16 cellular contexts compared by ENCODE assay signal in genomic region chr19:16418597-16418962, GRCh38. TPM values are rescaled to one million over a fixed set of nuclear protein-coding genes. Genes with fewer than 3 reads are reported as not detected.
DNase-seq lines count a peak whose midpoint lies in the region; ATAC-seq and TF ChIP-seq lines count a peak whose summit lies in the region.
"Had no signal": no experiment of that assay in that cellular context is flagged by ENCODE, and none has a peak within 500 bp of the region (broad histone marks: within the 10 kb centered on the region; RNA-seq: fewer than 3 reads in every experiment).

No MANE protein-coding gene starts in this region.

- H3K9me3 ChIP-seq in WERI-Rb-1 (ENCODE audit: severe bottlenecking) = no peaks in the 10 kb centered on the region
- H3K9me3 ChIP-seq: MG63 had no signal

- peaks cover 3 to 8% of the 10 kb centered on the region in 2 donors for H3K36me3 Mint-ChIP-seq in naive B cell

- H3K27me3 Mint-ChIP-seq in naive B cell = no peaks in the 10 kb centered on the region

- H3K27ac Mint-ChIP-seq in naive B cell = peak overlapping the region; percentile 88 to 100 (median 98)

- TF ChIP-seq CTCF in WERI-Rb-1 (IDR thresholded peaks at IDR 0.05; ENCODE audit: low read depth, low read length) = no peak

- no peaks in the 10 kb centered on the region for H3K27me3 ChIP-seq in WERI-Rb-1 (ENCODE audit: insufficient read depth, low read depth, severe bottlenecking)
- H3K27me3 ChIP-seq: MG63 had no signal

- DNase-seq in DMS53 (lab: John Stamatoyannopoulos, UW) = peak; percentile 15
- no peak for DNase-seq in DMS53 treated with DMSO at 0.1 percent for 48 hours (lab: John Stamatoyannopoulos, UW; ENCODE audit: unreplicated experiment)
- peak; percentile 33 for DNase-seq in ELF-1 (ENCODE audit: low read depth, low spot score)
- peak; percentile 47 for DNase-seq in WERI-Rb-1
- no peak for DNase-seq in naive B cell
- DNase-seq in germinal center (ENCODE audit: low spot score) = no peak
- no peak for DNase-seq in GF-D8 (lab: John Stamatoyannopoulos, UW)
- no peak for DNase-seq in SK-N-DZ (ENCODE audit: low spot score)
- DNase-seq: 8988T; CD8-positive, alpha-beta memory T cell; MG63; NCI-H1105; NCI-H1694; NCI-H2227 treated with DMSO at 0.1 percent for 48 hours; NCI-H526; SHP77 treated with DMSO at 0.1 percent for 48 hours had no signal

- no peak overlapping the region for H3K4me3 ChIP-seq in WERI-Rb-1 (ENCODE audit: low read depth, low read length)
- H3K4me3 ChIP-seq: MG63 had no signal

- H3K36me3 ChIP-seq in WERI-Rb-1 = peaks cover 73% of the 10 kb centered on the region

- ATAC-seq in naive B cell (ENCODE audit: low read depth in 2 of 2) = no peak

- peak overlapping the region; percentile 57 for H3K27ac ChIP-seq in WERI-Rb-1

- peak overlapping the region in 2 of 8 donors; percentile 63 to 89 for H3K4me3 Mint-ChIP-seq in naive B cell

- H3K4me1 Mint-ChIP-seq in naive B cell = peaks cover 23 to 47% (median 43%) of the 10 kb centered on the region in 3 donors

- no peaks in the 10 kb centered on the region for H3K9me3 Mint-ChIP-seq in naive B cell
- H3K9me3 Mint-ChIP-seq: CD8-positive, alpha-beta memory T cell had no signal

RNA-seq across cellular contexts. Expression of gene EPS15L1, which starts 53.2 kb away (rescaled TPM):
- 10 to 100 TPM in 5 of 6 donors, 1 to 10 TPM in 1; 9.9 to 34.7 (median 20.7) TPM for polyA plus RNA-seq in naive B cell (ENCODE audit: low read depth in 6 of 6)
- 8.4 and 8.6 TPM in 2 replicates for polyA plus RNA-seq in SK-N-DZ (2014; cell fraction: cytosol; rRNA removed)
- polyA plus RNA-seq in SK-N-DZ (2014; cell fraction: nucleus; rRNA removed) = 13.1 and 14.7 TPM in 2 replicates

Comparison
In these comparisons a context has a peak if more than half of its experiments do, and no peak if none do; other contexts are left out.
1. DNase-seq: peak in DMS53 (single experiment), ELF-1 (single experiment) and WERI-Rb-1 (single experiment); none in DMS53 treated with DMSO at 0.1 percent for 48 hours (single experiment), naive B cell (single experiment), germinal center (single experiment), GF-D8 (single experiment) and SK-N-DZ (single experiment).